8 cellular contexts compared by ENCODE assay signal in the genomic region with DNA sequence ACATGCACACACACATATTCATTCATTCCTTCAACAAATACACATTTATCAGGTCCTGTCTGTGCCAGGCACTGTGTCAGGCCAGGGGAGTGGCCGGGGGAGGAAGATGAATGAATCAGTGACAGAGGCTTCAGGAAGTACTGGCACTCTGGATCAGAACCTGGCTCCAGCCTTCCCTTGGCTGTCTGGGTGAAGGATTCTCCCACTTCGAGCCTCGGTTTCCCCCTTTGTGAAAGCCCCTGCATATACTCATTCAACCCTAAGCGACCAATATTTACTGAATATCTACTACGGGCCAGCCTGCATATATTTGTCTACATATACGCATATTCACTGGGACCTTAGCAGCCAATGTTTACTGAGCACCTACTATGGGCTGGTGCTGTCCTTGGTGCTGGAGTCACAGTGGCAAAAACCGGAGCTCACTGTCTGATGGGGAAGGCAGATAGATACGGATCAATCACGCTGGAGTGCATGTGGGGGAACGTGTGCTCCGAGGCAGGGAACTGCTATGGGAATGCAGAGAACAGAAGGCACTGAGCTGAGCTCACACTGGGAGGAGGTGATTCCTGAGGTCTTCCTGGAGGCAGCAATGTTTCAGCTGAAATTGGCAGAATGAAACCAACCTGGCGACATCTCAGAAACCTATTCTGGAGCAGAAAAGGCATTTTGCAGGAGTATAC. TPM values are rescaled to one million over a fixed set of nuclear protein-coding genes. Genes with fewer than 3 reads are reported as not detected.
A peak's percentile ranks its signal among the peaks of the same experiment; 100 is the strongest.
DNase-seq lines count a peak whose midpoint lies in the region; ATAC-seq lines count a peak whose summit lies in the region.

No MANE protein-coding gene starts in this region.

- ATAC-seq in activated T-cell treated with anti-CD3 and anti-CD28 coated beads, Interleukin-2, amount 50 U/mL, for 4 hours, result no peak
- ATAC-seq in activated CD8-positive, alpha-beta T cell treated with anti-CD3 and anti-CD28 coated beads, Interleukin-2, amount 10 ng/mL, durations not matched to agents 7 days and 5 days, result no peak
- ATAC-seq in stimulated activated naive CD8-positive, alpha-beta T cell treated with anti-CD3 and anti-CD28 coated beads, Interleukin-15, Interleukin-2, amounts not matched to agents 100 U/mL and 50 U/mL, for 24 hours, result peak; percentile 13
- ATAC-seq in HG03460 (IDR thresholded peaks at IDR 0.05; ENCODE audit: unreplicated experiment) (no peak), GM19467 (IDR thresholded peaks at IDR 0.05; ENCODE audit: unreplicated experiment) (no peak)

- H3K36me3 Mint-ChIP-seq in activated T-cell treated with anti-CD3 and anti-CD28 coated beads, Interleukin-2, amount 50 U/mL, for 4 hours (ENCODE audit: insufficient read depth), result peaks cover 14% of the 10 kb centered on the region
- H3K36me3 Mint-ChIP-seq in activated CD8-positive, alpha-beta T cell treated with anti-CD3 and anti-CD28 coated beads, Interleukin-2, amount 10 ng/mL, durations not matched to agents 7 days and 5 days (ENCODE audit: low read depth), result peaks cover 14% of the 10 kb centered on the region

- peaks cover 32% of the 10 kb centered on the region for H3K4me1 Mint-ChIP-seq in activated T-cell treated with anti-CD3 and anti-CD28 coated beads, Interleukin-2, amount 50 U/mL, for 4 hours (ENCODE audit: low read depth)
- peaks cover 30% of the 10 kb centered on the region for H3K4me1 Mint-ChIP-seq in activated CD8-positive, alpha-beta T cell treated with anti-CD3 and anti-CD28 coated beads, Interleukin-2, amount 10 ng/mL, durations not matched to agents 7 days and 5 days (ENCODE audit: low read depth)

- CTCF ChIA-PET in activated CD8-positive, alpha-beta T cell treated with anti-CD3 and anti-CD28 coated beads, Interleukin-2, amount 10 ng/mL, durations not matched to agents 7 days and 5 days (lab: Charles Lee), result interaction anchor here (2.0 kb wide), 1 partner anchor 52 kb away, joined by 9 read pairs; no protein-coding TSS in a partner anchor

- H3K27me3 Mint-ChIP-seq in activated T-cell treated with anti-CD3 and anti-CD28 coated beads, Interleukin-2, amount 50 U/mL, for 4 hours (ENCODE audit: low read depth), result no peaks in the 10 kb centered on the region
- peaks cover 14% of the 10 kb centered on the region for H3K27me3 Mint-ChIP-seq in activated CD8-positive, alpha-beta T cell treated with anti-CD3 and anti-CD28 coated beads, Interleukin-2, amount 10 ng/mL, durations not matched to agents 7 days and 5 days (ENCODE audit: low read depth)

- peak overlapping the region; percentile 77 for H3K27ac Mint-ChIP-seq in activated CD8-positive, alpha-beta T cell treated with anti-CD3 and anti-CD28 coated beads, Interleukin-2, amount 10 ng/mL, durations not matched to agents 7 days and 5 days

- POLR2A ChIA-PET in activated CD8-positive, alpha-beta T cell treated with anti-CD3 and anti-CD28 coated beads, Interleukin-2, amount 10 ng/mL, durations not matched to agents 7 days and 5 days (lab: Charles Lee), result interaction anchor here (0.7 to 2.0 kb wide), 4 partner anchors 18 to 53 kb away, joined by 3 to 9 read pairs (median 4); partner anchors contain the start of gene FIZ1

- H3K27me3 ChIP-seq in iPS-15b (ENCODE audit: control insufficient read depth, insufficient read depth, low read length), result no peaks in the 10 kb centered on the region

- no peaks in the 10 kb centered on the region for H3K9me3 Mint-ChIP-seq in activated T-cell treated with anti-CD3 and anti-CD28 coated beads, Interleukin-2, amount 50 U/mL, for 4 hours
- no peaks in the 10 kb centered on the region for H3K9me3 Mint-ChIP-seq in activated CD8-positive, alpha-beta T cell treated with anti-CD3 and anti-CD28 coated beads, Interleukin-2, amount 10 ng/mL, durations not matched to agents 7 days and 5 days (ENCODE audit: insufficient read depth)

- peaks cover 5% of the 10 kb centered on the region for H3K4me1 ChIP-seq in iPS-15b (ENCODE audit: control insufficient read depth, insufficient read depth, low read length)

- no peak overlapping the region for H3K9ac ChIP-seq in iPS-15b (ENCODE audit: low read depth, low read length)

- H3K9me3 ChIP-seq in iPS-15b (ENCODE audit: control insufficient read depth, insufficient read depth, low read length), result no peaks in the 10 kb centered on the region

- DNase-seq in activated T-cell treated with anti-CD3 and anti-CD28 coated beads, Interleukin-2, amount 50 U/mL, for 4 hours, result no peak
- DNase-seq in activated T-cell treated with anti-CD3 and anti-CD28 coated beads, Interleukin-2, amount 50 U/mL, for 1 hour, result no peak
- DNase-seq in activated CD8-positive, alpha-beta T cell treated with anti-CD3 and anti-CD28 coated beads, Interleukin-2, amount 10 ng/mL, durations not matched to agents 7 days and 5 days, result peak; percentile 53
- no peak for DNase-seq in stimulated activated naive CD8-positive, alpha-beta T cell treated with anti-CD3 and anti-CD28 coated beads, Interleukin-15, Interleukin-2, amounts not matched to agents 100 U/mL and 50 U/mL, for 24 hours
- DNase-seq in COLO829 (ENCODE audit: low spot score), result no peak

- H3K4me3 Mint-ChIP-seq in activated T-cell treated with anti-CD3 and anti-CD28 coated beads, Interleukin-2, amount 50 U/mL, for 4 hours, result peak overlapping the region; percentile 88
- peak overlapping the region; percentile 76 for H3K4me3 Mint-ChIP-seq in activated CD8-positive, alpha-beta T cell treated with anti-CD3 and anti-CD28 coated beads, Interleukin-2, amount 10 ng/mL, durations not matched to agents 7 days and 5 days

- H3K4me3 ChIP-seq in iPS-15b (ENCODE audit: low read depth, low read length), result peak overlapping the region; percentile 64

- H3K36me3 ChIP-seq in iPS-15b (ENCODE audit: control insufficient read depth, insufficient read depth, low read length), result peaks cover 17% of the 10 kb centered on the region

RNA-seq across cellular contexts. Expression of gene ZNF579, which starts 0.6 kb away (rescaled TPM):
- total RNA-seq in activated T-cell treated with anti-CD3 and anti-CD28 coated beads, Interleukin-2, amount 50 U/mL, for 4 hours, result 10 to 100 TPM; 10.1 to 12.2 (median 11.0) TPM
- 1 to 10 TPM; 5.6 to 6.2 TPM for total RNA-seq in activated CD8-positive, alpha-beta T cell treated with anti-CD3 and anti-CD28 coated beads, Interleukin-2, amount 10 ng/mL, durations not matched to agents 7 days and 5 days

RNA-seq across cellular contexts. Expression of gene FIZ1, which starts 18.0 kb away (rescaled TPM):
- total RNA-seq in activated T-cell treated with anti-CD3 and anti-CD28 coated beads, Interleukin-2, amount 50 U/mL, for 4 hours, result 10 to 100 TPM; 31.4 to 35.5 (median 34.4) TPM
- 10 to 100 TPM; 13.6 to 13.7 TPM for total RNA-seq in activated CD8-positive, alpha-beta T cell treated with anti-CD3 and anti-CD28 coated beads, Interleukin-2, amount 10 ng/mL, durations not matched to agents 7 days and 5 days

RNA-seq across cellular contexts. Expression of gene ZNF524, which starts 18.8 kb away (rescaled TPM):
- 10 to 100 TPM; 12.5 to 12.6 (median 12.6) TPM for total RNA-seq in activated T-cell treated with anti-CD3 and anti-CD28 coated beads, Interleukin-2, amount 50 U/mL, for 4 hours
- 10 to 100 TPM; 21.9 to 25.2 TPM for total RNA-seq in activated CD8-positive, alpha-beta T cell treated with anti-CD3 and anti-CD28 coated beads, Interleukin-2, amount 10 ng/mL, durations not matched to agents 7 days and 5 days

RNA-seq across cellular contexts. Expression of gene ZNF865, which starts 24.2 kb away (rescaled TPM):
- total RNA-seq in activated T-cell treated with anti-CD3 and anti-CD28 coated beads, Interleukin-2, amount 50 U/mL, for 4 hours, result 10 to 100 TPM; 14.5 to 15.9 (median 15.4) TPM
- total RNA-seq in activated CD8-positive, alpha-beta T cell treated with anti-CD3 and anti-CD28 coated beads, Interleukin-2, amount 10 ng/mL, durations not matched to agents 7 days and 5 days, result 10 to 100 TPM; 14.8 to 15.8 TPM

RNA-seq across cellular contexts. Expression of gene SBK3, which starts 35.9 kb away (rescaled TPM):
- total RNA-seq in activated T-cell treated with anti-CD3 and anti-CD28 coated beads, Interleukin-2, amount 50 U/mL, for 4 hours, result not detected
- total RNA-seq in activated CD8-positive, alpha-beta T cell treated with anti-CD3 and anti-CD28 coated beads, Interleukin-2, amount 10 ng/mL, durations not matched to agents 7 days and 5 days, result not detected
